In genomic region chr12:128796439-128797118, GRCh38 we compare ENCODE assay signal across 12 cellular contexts. TPM values are rescaled to one million over a fixed set of nuclear protein-coding genes. Genes with fewer than 3 reads are reported as not detected.
DNase-seq lines count a peak whose midpoint lies in the region; ATAC-seq and TF ChIP-seq lines count a peak whose summit lies in the region.
"Had no signal": no experiment of that assay in that cellular context is flagged by ENCODE, and none has a peak within 500 bp of the region (broad histone marks: within the 10 kb centered on the region; RNA-seq: fewer than 3 reads in every experiment).

No MANE protein-coding gene starts in this region.

- H3K9me3 Mint-ChIP-seq in memory B cell: no peaks in the 10 kb centered on the region

- H3K9ac ChIP-seq in OCI-LY3 (ENCODE audit: low read length): no peak overlapping the region

- H3K36me3 Mint-ChIP-seq in memory B cell: peaks cover 40% of the 10 kb centered on the region

- H3K36me3 ChIP-seq in right atrium auricular region (peaks cover 86% of the 10 kb centered on the region), OCI-LY3 (replicated peaks; ENCODE audit: low read depth, low read length) (peaks cover 90% of the 10 kb centered on the region)

- peak; percentile 9 for ATAC-seq in left ventricle myocardium superior
- peak; percentile 11 for ATAC-seq in memory B cell (ENCODE audit: low read depth)
- no peak for ATAC-seq in GM19463 (IDR thresholded peaks at IDR 0.05; ENCODE audit: unreplicated experiment)
- ATAC-seq in HG02981 (IDR thresholded peaks at IDR 0.05; ENCODE audit: unreplicated experiment): no peak
- ATAC-seq in HG03135 (IDR thresholded peaks at IDR 0.05; ENCODE audit: unreplicated experiment): no peak

- TF ChIP-seq CTCF in right atrium auricular region (IDR thresholded peaks at IDR 0.05) (no peak), OCI-LY3 (IDR thresholded peaks at IDR 0.05; ENCODE audit: low read depth, low read length) (no peak)

- H3K27me3 Mint-ChIP-seq in memory B cell: no peaks in the 10 kb centered on the region

- peak overlapping the region; percentile 63 for H3K4me2 ChIP-seq in OCI-LY3 (ENCODE audit: low read length)

- DNase-seq in left ventricle myocardium superior (no peak), right atrium auricular region (ENCODE audit: low spot score) (no peak), memory B cell (ENCODE audit: low spot score in 2 of 2) (no peak), AML-193 (lab: John Stamatoyannopoulos, UW) (no peak)
- DNase-seq: MM.1S, NCI-H345 had no signal

- intact Hi-C loops in left ventricle myocardium superior (cut with micrococcal nuclease): no loop called here

- H3K9me3 ChIP-seq in right atrium auricular region (no peaks in the 10 kb centered on the region), OCI-LY3 (ENCODE audit: insufficient read depth, low read length) (no peaks in the 10 kb centered on the region)
- H3K9me3 ChIP-seq: heart left ventricle, vagina had no signal

- H3K4me3 ChIP-seq in right atrium auricular region (no peak overlapping the region), OCI-LY3 (ENCODE audit: low read length) (no peak overlapping the region)
- H3K4me3 ChIP-seq: heart left ventricle, vagina had no signal

- peak overlapping the region; percentile 95 for H3K27ac Mint-ChIP-seq in memory B cell

- H3K4me1 Mint-ChIP-seq in memory B cell: peaks cover 65% of the 10 kb centered on the region

- peaks cover 75% of the 10 kb centered on the region for H4K20me1 ChIP-seq in OCI-LY3 (ENCODE audit: insufficient read depth, low read length)

- H3K4me3 Mint-ChIP-seq in memory B cell: peak overlapping the region; percentile 74

- H3K79me2 ChIP-seq in OCI-LY3 (ENCODE audit: low read length): peaks cover 51% of the 10 kb centered on the region

- H2AFZ ChIP-seq in OCI-LY3 (ENCODE audit: low read depth, low read length): no peak overlapping the region

- H3K4me1 ChIP-seq in right atrium auricular region (peaks cover 0 to 2% of the 10 kb centered on the region in 2 donors), OCI-LY3 (ENCODE audit: low read length) (peaks cover 81% of the 10 kb centered on the region)
- H3K4me1 ChIP-seq: vagina had no signal

- H3K27ac ChIP-seq in right atrium auricular region: no peak overlapping the region
- peak overlapping the region; percentile 63 for H3K27ac ChIP-seq in OCI-LY3 (ENCODE audit: low read length)
- H3K27ac ChIP-seq: vagina had no signal

- no peaks in the 10 kb centered on the region for H3K27me3 ChIP-seq in right atrium auricular region
- H3K27me3 ChIP-seq in OCI-LY3 (ENCODE audit: low read depth, low read length): no peaks in the 10 kb centered on the region
- H3K27me3 ChIP-seq: heart left ventricle, vagina had no signal

RNA-seq across cellular contexts. Expression of gene SLC15A4, which starts 27.2 kb away (rescaled TPM):
- total RNA-seq in left ventricle myocardium superior (14.0 TPM), right atrium auricular region (10 to 100 TPM; 24.1 to 24.3 TPM)

RNA-seq across cellular contexts. Expression of gene GLT1D1, which starts 56.7 kb away (rescaled TPM):
- total RNA-seq in left ventricle myocardium superior (0.45 TPM), right atrium auricular region (under 1 TPM in 1 of 2 donors, not detected in 1; 0.20 TPM)

Comparison
In these comparisons a context has a peak if more than half of its experiments do, and no peak if none do; other contexts are left out.
1. ATAC-seq: peak in left ventricle myocardium superior (single experiment) and memory B cell (single experiment); none in GM19463 (single experiment), HG02981 (single experiment) and HG03135 (single experiment).